ENCODE assay signal across 8 cellular contexts in genomic region chr20:45833883-45834796, GRCh38. TPM values are rescaled to one million over a fixed set of nuclear protein-coding genes. Genes with fewer than 3 reads are reported as not detected.
DNase-seq lines count a peak whose midpoint lies in the region; ATAC-seq lines count a peak whose summit lies in the region.

No MANE protein-coding gene starts in this region.

- H3K4me3 ChIP-seq in iPS-11a (ENCODE audit: low read depth, low read length) = peak overlapping the region; percentile 52

- peak; percentile 87 for DNase-seq in Caki2 (ENCODE audit: low read depth)
- peak; percentile 89 for DNase-seq in HPDE6-E6E7 (ENCODE audit: extremely low spot score)
- DNase-seq in T-helper 17 cell = peak in 2 of 3 donors; percentile 40 to 45
- peak; percentile 34 for DNase-seq in brain pericyte (ENCODE audit: low read depth, low spot score)
- peak; percentile 92 for DNase-seq in retina

- H3K27me3 Mint-ChIP-seq in T-helper 17 cell = peaks cover 5% of the 10 kb centered on the region

- H3K36me3 Mint-ChIP-seq in T-helper 17 cell (ENCODE audit: low read depth) = peaks cover 2% of the 10 kb centered on the region

- no peaks in the 10 kb centered on the region for H3K9me3 ChIP-seq in T-helper 17 cell (ENCODE audit: control insufficient read depth, low read length, poor library complexity, severe bottlenecking)

- in situ Hi-C loops in Caki2 (cut with HindIII; ENCODE audit: low pct_unique_long_range_greater_than_20kb, low sequenced_read_pairs) = no loop called here

- H3K4me1 Mint-ChIP-seq in T-helper 17 cell = peaks cover 23% of the 10 kb centered on the region

- H3K4me3 Mint-ChIP-seq in T-helper 17 cell = peak overlapping the region; percentile 95

- peak; percentile 79 for ATAC-seq in T-helper 17 cell
- ATAC-seq in GM19397 (IDR thresholded peaks at IDR 0.05; ENCODE audit: unreplicated experiment) = no peak
- ATAC-seq in GM18517 (IDR thresholded peaks at IDR 0.05; ENCODE audit: unreplicated experiment) = no peak

- no peak overlapping the region for H3K27ac Mint-ChIP-seq in T-helper 17 cell

RNA-seq across cellular contexts. Expression of gene SNX21, which starts 0.5 kb away (rescaled TPM):
- 72.8 and 87.6 TPM in 2 replicates for total RNA-seq in Caki2 (2014; rRNA removed; shearing (Covaris generic); ENCODE audit: low replicate concordance)
- 1 to 10 TPM; 1.9 to 3.1 TPM for total RNA-seq in T-helper 17 cell

RNA-seq across cellular contexts. Expression of gene TNNC2, which starts 7.0 kb away (rescaled TPM):
- total RNA-seq in Caki2 (2014; rRNA removed; shearing (Covaris generic); ENCODE audit: low replicate concordance) = not detected in 2 replicates
- 1 to 10 TPM in 1 of 2 donors, under 1 TPM in 1; 0.99 to 5.5 TPM for total RNA-seq in T-helper 17 cell

RNA-seq across cellular contexts. Expression of gene UBE2C, which starts 21.7 kb away (rescaled TPM):
- 112 and 164 TPM in 2 replicates for total RNA-seq in Caki2 (2014; rRNA removed; shearing (Covaris generic); ENCODE audit: low replicate concordance)
- 1 to 10 TPM in 1 of 2 donors, not detected in 1; 1.4 TPM for total RNA-seq in T-helper 17 cell

RNA-seq across cellular contexts. Expression of gene ACOT8, which starts 23.1 kb away (rescaled TPM):
- total RNA-seq in Caki2 (2014; rRNA removed; shearing (Covaris generic); ENCODE audit: low replicate concordance) = 43.3 and 48.7 TPM in 2 replicates
- 10 to 100 TPM; 18.8 to 22.3 TPM for total RNA-seq in T-helper 17 cell

RNA-seq across cellular contexts. Expression of gene ZSWIM3, which starts 23.3 kb away (rescaled TPM):
- total RNA-seq in Caki2 (2014; rRNA removed; shearing (Covaris generic); ENCODE audit: low replicate concordance) = 4.3 and 5.8 TPM in 2 replicates
- total RNA-seq in T-helper 17 cell = 1 to 10 TPM in 1 of 2 donors, under 1 TPM in 1; 0.89 to 1.2 TPM

Comparison
In these comparisons a context has a peak if more than half of its experiments do, and no peak if none do; other contexts are left out.
1. DNase-seq: peak in every context shown above with its lines; median percentile 92 in retina; 89 in HPDE6-E6E7; 87 in Caki2; 42 in T-helper 17 cell; 34 in brain pericyte.
2. RNA of gene SNX21, which starts 0.5 kb away (total RNA-seq): 72.8 to 87.6 TPM in Caki2; 1.9 to 3.1 TPM in T-helper 17 cell; every median in the first group is over 10 times any median in the second.
3. RNA of gene UBE2C, which starts 21.7 kb away (total RNA-seq): 112 to 164 TPM in Caki2; 1.4 TPM in T-helper 17 cell; every median in the first group is over 10 times any median in the second.